ENCODE assay signal across 23 cellular contexts in genomic region chr12:78191611-78192010, GRCh38.
"Had no signal": no experiment of that assay in that cellular context is flagged by ENCODE, and none has a peak within 500 bp of the region (broad histone marks: within the 10 kb centered on the region; RNA-seq: fewer than 3 reads in every experiment).

No MANE protein-coding gene starts in this region.

- H2AFZ ChIP-seq: parathyroid adenoma had no signal

- H3K36me3 ChIP-seq: breast epithelium, gastrocnemius medialis, stomach, suprapubic skin had no signal

- H3K9ac ChIP-seq: parathyroid adenoma had no signal

- H3K4me3 ChIP-seq: breast epithelium, coronary artery, gastrocnemius medialis, skin epidermis, stomach, suprapubic skin, tibial nerve had no signal

- H3K27me3 ChIP-seq: breast epithelium, gastrocnemius medialis, stomach, suprapubic skin, tibial nerve had no signal

- DNase-seq: activated B cell treated with CpG ODN at 0.5 μM for 24 hours; activated CD4-positive, alpha-beta T cell treated with anti-CD3 and anti-CD28 coated beads for 36 hours; activated CD4-positive, alpha-beta T cell treated with anti-CD3 and anti-CD28 coated beads, Interleukin-2, amount 50 U/mL, for 4 hours; activated CD8-positive, alpha-beta memory T cell treated with anti-CD3 and anti-CD28 coated beads for 24 hours; activated CD8-positive, alpha-beta memory T cell treated with anti-CD3 and anti-CD28 coated beads, Interleukin-2, amount 50 U/mL, for 4 hours; activated naive CD4-positive, alpha-beta T cell treated with Interleukin-2 at 50 U/mL for 16 hours; activated naive CD8-positive, alpha-beta T cell treated with anti-CD3 and anti-CD28 coated beads for 36 hours; activated T-cell treated with anti-CD3 and anti-CD28 coated beads, Interleukin-2, amount 50 U/mL, for 48 hours; amniotic stem cell; endodermal cell; gastrocnemius medialis; hypothalamus; nephron progenitor cell; right cardiac atrium; stomach; T1000 had no signal

- H3K27ac ChIP-seq: breast epithelium, coronary artery, epithelial cell of prostate, gastrocnemius medialis, parathyroid adenoma, skin epidermis, stomach, suprapubic skin, tibial nerve had no signal

- H3K79me2 ChIP-seq: parathyroid adenoma had no signal

- H3K4me1 ChIP-seq: breast epithelium, gastrocnemius medialis, parathyroid adenoma, stomach, suprapubic skin had no signal

- H3K9me3 ChIP-seq: breast epithelium, gastrocnemius medialis, stomach, suprapubic skin, tibial nerve had no signal
